ENCODE assay signal across 25 cellular contexts in genomic region chr22:43317252-43317651, GRCh38. TPM values are rescaled to one million over a fixed set of nuclear protein-coding genes. Genes with fewer than 3 reads are reported as not detected.
"Had no signal": no experiment of that assay in that cellular context is flagged by ENCODE, and none has a peak within 500 bp of the region (broad histone marks: within the 10 kb centered on the region; RNA-seq: fewer than 3 reads in every experiment).

No MANE protein-coding gene starts in this region.

- H3K9me3 Mint-ChIP-seq: endodermal cell; nephron; neural progenitor cell; stimulated activated memory B cell treated with anti-CD40 and anti-IgM and Interleukin-4, amounts not matched to agents 10 μg/mL and 1 μg/mL and 100 μg/mL, for 72 hours; stimulated activated naive CD8-positive, alpha-beta T cell treated with anti-CD3 and anti-CD28 coated beads, Interleukin-15, Interleukin-2, amounts not matched to agents 100 ng/mL and 50 ng/mL, for 24 hours had no signal

- H3K27me3 Mint-ChIP-seq: stimulated activated naive CD8-positive, alpha-beta T cell treated with anti-CD3 and anti-CD28 coated beads, Interleukin-15, Interleukin-2, amounts not matched to agents 100 ng/mL and 50 ng/mL, for 24 hours had no signal

- ATAC-seq: esophagus mucosa; gastrocnemius medialis; heart left ventricle; left lung; naive thymus-derived CD4-positive, alpha-beta T cell; right cardiac atrium; stimulated activated memory B cell treated with anti-CD40 and anti-IgM and Interleukin-4, amounts not matched to agents 10 μg/mL and 1 μg/mL and 100 μg/mL, for 72 hours had no signal

- H3K36me3 Mint-ChIP-seq: naive thymus-derived CD4-positive, alpha-beta T cell; stimulated activated memory B cell treated with anti-CD40 and anti-IgM and Interleukin-4, amounts not matched to agents 10 μg/mL and 1 μg/mL and 100 μg/mL, for 72 hours had no signal

- H3K27me3 ChIP-seq: colonic mucosa, hepatocyte, left lung, neural progenitor cell, sigmoid colon, spleen had no signal

- H3K4me1 Mint-ChIP-seq: stimulated activated memory B cell treated with anti-CD40 and anti-IgM and Interleukin-4, amounts not matched to agents 10 μg/mL and 1 μg/mL and 100 μg/mL, for 72 hours had no signal

- H3K4me1 ChIP-seq: colonic mucosa, parathyroid adenoma had no signal

- H3K27ac Mint-ChIP-seq: dendritic cell treated with granulocyte-macrophage colony-stimulating factor and Interleukin-4, amounts not matched to agents 40 ng/mL and 50 ng/mL, for 4 days; endodermal cell; naive thymus-derived CD4-positive, alpha-beta T cell; neural progenitor cell; progenitor cell of endocrine pancreas; stimulated activated memory B cell treated with anti-CD40 and anti-IgM and Interleukin-4, amounts not matched to agents 10 μg/mL and 1 μg/mL and 100 μg/mL, for 72 hours; stimulated activated naive CD8-positive, alpha-beta T cell treated with anti-CD3 and anti-CD28 coated beads, Interleukin-15, Interleukin-2, amounts not matched to agents 100 ng/mL and 50 ng/mL, for 24 hours had no signal

- DNase-seq: colonic mucosa; effector CD8-positive, alpha-beta T cell; endodermal cell; foreskin fibroblast; gastrocnemius medialis; heart left ventricle; kidney; left lung; mesenchymal stem cell; midbrain; naive thymus-derived CD4-positive, alpha-beta T cell; right cardiac atrium; sigmoid colon; spleen; stimulated activated CD4-positive, alpha-beta T cell treated with anti-CD3 and anti-CD28 coated beads, Interleukin-4, amount 100 ng/mL, for 4 hours had no signal

- H3K36me3 ChIP-seq: colonic mucosa, gastrocnemius medialis, heart left ventricle, left lung, neural progenitor cell, sigmoid colon, spleen had no signal

- H3K9me3 ChIP-seq: colonic mucosa, gastrocnemius medialis, heart left ventricle, left lung, sigmoid colon had no signal

- H3K27ac ChIP-seq: colonic mucosa, epithelial cell of prostate, gastrocnemius medialis, heart left ventricle, hepatocyte, left lung, neural progenitor cell, parathyroid adenoma, sigmoid colon, spleen had no signal

- H3K4me3 ChIP-seq: colonic mucosa, gastrocnemius medialis, heart left ventricle, hepatocyte, left lung, neural progenitor cell, sigmoid colon, spleen had no signal

- H3K4me3 Mint-ChIP-seq: dendritic cell treated with granulocyte-macrophage colony-stimulating factor and Interleukin-4, amounts not matched to agents 40 ng/mL and 50 ng/mL, for 4 days; endodermal cell; naive thymus-derived CD4-positive, alpha-beta T cell; nephron; neural progenitor cell; stimulated activated memory B cell treated with anti-CD40 and anti-IgM and Interleukin-4, amounts not matched to agents 10 μg/mL and 1 μg/mL and 100 μg/mL, for 72 hours; stimulated activated naive CD8-positive, alpha-beta T cell treated with anti-CD3 and anti-CD28 coated beads, Interleukin-15, Interleukin-2, amounts not matched to agents 100 ng/mL and 50 ng/mL, for 24 hours had no signal

RNA-seq across cellular contexts. Expression of gene SCUBE1, which starts 25.9 kb away (rescaled TPM):
- polyA plus RNA-seq: naive thymus-derived CD4-positive, alpha-beta T cell had no signal
